28 cellular contexts compared by ENCODE assay signal in the genomic region with DNA sequence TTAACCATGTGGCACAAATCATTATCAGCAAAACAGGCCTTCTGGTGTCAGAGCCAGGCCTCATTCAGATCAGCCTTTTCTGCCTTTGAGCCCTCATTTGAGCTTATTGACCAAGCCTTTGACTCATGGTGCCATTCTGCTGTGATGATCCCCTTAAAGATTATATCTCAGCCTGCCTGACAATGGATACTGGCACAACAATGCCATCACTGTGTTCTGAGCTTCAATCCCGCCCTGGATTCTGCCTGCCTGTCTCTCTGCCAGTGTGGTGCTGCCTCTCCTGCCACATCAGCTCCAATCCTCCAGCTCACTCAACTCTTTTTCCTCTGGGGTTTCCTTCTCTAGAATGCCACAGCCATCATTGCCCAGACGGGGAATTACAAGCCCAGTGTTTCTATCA. TPM values are rescaled to one million over a fixed set of nuclear protein-coding genes. Genes with fewer than 3 reads are reported as not detected.
DNase-seq lines count a peak whose midpoint lies in the region; ATAC-seq and TF ChIP-seq lines count a peak whose summit lies in the region.
"Had no signal": no experiment of that assay in that cellular context is flagged by ENCODE, and none has a peak within 500 bp of the region (broad histone marks: within the 10 kb centered on the region; RNA-seq: fewer than 3 reads in every experiment).

No MANE protein-coding gene starts in this region.

- H3K36me3 Mint-ChIP-seq in endodermal cell (ENCODE audit: low read depth) (no peaks in the 10 kb centered on the region), neural crest cell (ENCODE audit: low read depth) (no peaks in the 10 kb centered on the region)

- H3K9me3 Mint-ChIP-seq in endodermal cell (peaks cover under 1% of the 10 kb centered on the region), neural crest cell (no peaks in the 10 kb centered on the region)

- H3K4me1 ChIP-seq in endodermal cell (ENCODE audit: control insufficient read depth, insufficient read depth, low read length) (no peaks in the 10 kb centered on the region), testis (no peaks in the 10 kb centered on the region), hepatocyte (ENCODE audit: insufficient read depth) (no peaks in the 10 kb centered on the region)
- H3K4me1 ChIP-seq: BLaER1, gastroesophageal sphincter, thyroid gland, vagina had no signal

- H3K4me3 Mint-ChIP-seq in endodermal cell, result no peak overlapping the region
- H3K4me3 Mint-ChIP-seq in neural crest cell, result no peak overlapping the region

- no peaks in the 10 kb centered on the region for H3K9me3 ChIP-seq in endodermal cell (ENCODE audit: control insufficient read depth, low read length)
- no peaks in the 10 kb centered on the region for H3K9me3 ChIP-seq in testis
- H3K9me3 ChIP-seq in hepatocyte (ENCODE audit: low read depth), result no peaks in the 10 kb centered on the region
- H3K9me3 ChIP-seq: BLaER1, gastroesophageal sphincter, thyroid gland, vagina had no signal

- 88 to 89% methylated on average over 2 of the region's 2 CpGs for WGBS in endodermal cell (ENCODE audit: insufficient coverage in 1 of 2, insufficient read length in 1 of 2), 2 experiments
- WGBS in testis, 2 donors, result 66 to 70% methylated on average over 2 of the region's 2 CpGs
- 88% methylated on average over 2 of the region's 2 CpGs for WGBS in hepatocyte (ENCODE audit: low lambda C conversion rate, missing lambda C conversion rate)

- intact Hi-C loops in testis (cut with DNase I; ENCODE audit: low total_unique reads), result no loop called here

- H3K4me1 Mint-ChIP-seq in endodermal cell, result no peaks in the 10 kb centered on the region
- no peaks in the 10 kb centered on the region for H3K4me1 Mint-ChIP-seq in neural crest cell

- H3K27ac Mint-ChIP-seq in endodermal cell (peak overlapping the region; percentile 1), neural crest cell (ENCODE audit: unreplicated experiment) (peak overlapping the region; percentile 87)

- ATAC-seq in SK-N-SH treated with all-trans-retinoic acid at 6 μM for 48 hours, result peak; percentile 37; the same call in 1 of the 3 replicates
- ATAC-seq: gastroesophageal sphincter, HCT116, HepG2, left ventricle myocardium superior had no signal

- H3K4me2 ChIP-seq in hepatocyte, result no peak overlapping the region
- H3K4me2 ChIP-seq: BLaER1, PC-9 had no signal

- no peak for TF ChIP-seq POLR2A in testis (IDR thresholded peaks at IDR 0.05)

- H3K27me3 ChIP-seq in endodermal cell (ENCODE audit: control insufficient read depth, insufficient read depth, low read length, poor library complexity, severe bottlenecking) (no peaks in the 10 kb centered on the region), testis (no peaks in the 10 kb centered on the region), hepatocyte (no peaks in the 10 kb centered on the region)
- H3K27me3 ChIP-seq: BLaER1, brain microvascular endothelial cell, gastroesophageal sphincter, thyroid gland, vagina had no signal

- no peaks in the 10 kb centered on the region for H3K27me3 Mint-ChIP-seq in endodermal cell (ENCODE audit: insufficient read depth)
- H3K27me3 Mint-ChIP-seq in neural crest cell (ENCODE audit: low read depth), result no peaks in the 10 kb centered on the region

- H3K9me2 ChIP-seq in hepatocyte (replicated peaks; ENCODE audit: insufficient read depth), result no peaks in the 10 kb centered on the region

- H2AFZ ChIP-seq in hepatocyte, result no peak overlapping the region
- H2AFZ ChIP-seq: PC-9 had no signal

- H3K27ac ChIP-seq in endodermal cell (ENCODE audit: low read depth, low read length) (no peak overlapping the region), testis (no peak overlapping the region), hepatocyte (no peak overlapping the region)
- H3K27ac ChIP-seq: BLaER1, brain microvascular endothelial cell, gastroesophageal sphincter, PC-9, thyroid gland, vagina had no signal

- H3K4me3 ChIP-seq in endodermal cell (ENCODE audit: low read length) (no peak overlapping the region), testis (no peak overlapping the region), hepatocyte (no peak overlapping the region)
- H3K4me3 ChIP-seq: BLaER1, gastroesophageal sphincter, PC-9, thyroid gland, vagina had no signal

- H3K9ac ChIP-seq in endodermal cell (ENCODE audit: extremely low read depth, low read length, poor library complexity, severe bottlenecking), result no peak overlapping the region
- H3K9ac ChIP-seq: BLaER1 had no signal

- TF ChIP-seq CTCF in endodermal cell (conservative IDR thresholded peaks at IDR 0.05) (no peak), neural crest cell (conservative IDR thresholded peaks at IDR 0.05) (no peak), testis (IDR thresholded peaks at IDR 0.05) (no peak), hepatocyte (IDR thresholded peaks at IDR 0.05; ENCODE audit: poor library complexity) (no peak)

- H3K36me3 ChIP-seq in endodermal cell (ENCODE audit: control insufficient read depth, insufficient read depth, low read length) (no peaks in the 10 kb centered on the region), testis (ENCODE audit: low read depth, missing control alignments) (no peaks in the 10 kb centered on the region), hepatocyte (replicated peaks; ENCODE audit: insufficient read depth, low read depth) (no peaks in the 10 kb centered on the region)
- H3K36me3 ChIP-seq: BLaER1, brain microvascular endothelial cell, gastroesophageal sphincter, thyroid gland, vagina had no signal

- H4K20me1 ChIP-seq in hepatocyte (ENCODE audit: insufficient read depth, poor library complexity, severe bottlenecking), result no peaks in the 10 kb centered on the region
- H4K20me1 ChIP-seq: BLaER1 had no signal

- H3K79me2 ChIP-seq in hepatocyte, result no peaks in the 10 kb centered on the region

- DNase-seq in endodermal cell (no peak), neural crest cell (ENCODE audit: low read depth, low spot score) (no peak), testis (peak; percentile 23), SIG-M5 (lab: John Stamatoyannopoulos, UW) (no peak), GM19240 (ENCODE audit: insufficient read length, low spot score) (no peak), hepatocyte (ENCODE audit: low spot score) (no peak)
- DNase-seq: activated CD4-positive, alpha-beta T cell treated with anti-CD3 and anti-CD28 coated beads, Interleukin-2, amount 50 U/mL, for 48 hours; activated CD4-positive, CD25-positive, alpha-beta regulatory T cell treated with anti-CD3 and anti-CD28 coated beads, Interleukin-2, amount 50 U/mL, for 72 hours; activated CD8-positive, alpha-beta memory T cell treated with anti-CD3 and anti-CD28 coated beads, Interleukin-2, amount 50 U/mL, for 4 hours; activated naive CD4-positive, alpha-beta T cell treated with Interleukin-2 at 50 U/mL for 16 hours; brain microvascular endothelial cell; DMS53; left ventricle myocardium superior; MM.1S; NCI-H1105 treated with DMSO at 0.1 percent for 48 hours; NCI-H187 treated with DMSO at 0.1 percent for 48 hours; NCI-H510A treated with DMSO at 0.1 percent for 48 hours; PC-9; stimulated activated CD4-positive, alpha-beta T cell treated with anti-CD3 and anti-CD28 coated beads, Interleukin-1b, Interleukin-23, amount 100 ng/mL, for 48 hours; stimulated activated naive CD4-positive, alpha-beta T cell treated with Interleukin-2 at 50 U/mL for 16 hours; T-helper 2 cell; thyroid gland had no signal

TF ChIP-seq in SK-N-SH treated with all-trans-retinoic acid at 6 μM for 48 hours, 23 proteins besides CTCF, POLR2A, EP300 and RAD21:
- TF ChIP-seq ZFP30 (CRISPR knock-in tag; IDR thresholded peaks at IDR 0.05), result no peak
- TF ChIP-seq RARB (CRISPR knock-in tag; IDR thresholded peaks at IDR 0.05), result no peak
- no peak for TF ChIP-seq TCF4 (CRISPR knock-in tag; IDR thresholded peaks at IDR 0.05; ENCODE audit: borderline replicate concordance)
- no peak for TF ChIP-seq ZNF8 (CRISPR knock-in tag; IDR thresholded peaks at IDR 0.05)
- no peak for TF ChIP-seq TOX (CRISPR knock-in tag; IDR thresholded peaks at IDR 0.05; ENCODE audit: borderline replicate concordance)
- TF ChIP-seq ZFP3 (CRISPR knock-in tag; IDR thresholded peaks at IDR 0.05), result no peak
- TF ChIP-seq ZNF70 (CRISPR knock-in tag; IDR thresholded peaks at IDR 0.05), result no peak
- no peak for TF ChIP-seq CREB5 (CRISPR knock-in tag; IDR thresholded peaks at IDR 0.05; ENCODE audit: low read depth)

RNA-seq across cellular contexts. Expression of gene SRI, which starts 52.6 kb away (rescaled TPM):
- total RNA-seq in endodermal cell (10 to 100 TPM; 89.9 to 94.7 TPM), neural crest cell (143 and 153 TPM in 2 replicates), testis (10 to 100 TPM; 53.1 to 67.8 TPM), hepatocyte (111 and 116 TPM in 2 replicates)
- 156 TPM for polyA plus RNA-seq in endodermal cell (2013, experiment 1 of 2)
- polyA plus RNA-seq in endodermal cell (2013, experiment 2 of 2), result 129 TPM
- polyA plus RNA-seq in testis (ENCODE audit: insufficient read depth, low read depth, low replicate concordance) (96.1 TPM), hepatocyte (213 and 228 TPM in 2 replicates)
- polyA plus RNA-seq: HepG2 had no signal
